In genomic region chr3:169658311-169658931, GRCh38 we compare ENCODE assay signal across 11 cellular contexts. TPM values are rescaled to one million over a fixed set of nuclear protein-coding genes. Genes with fewer than 3 reads are reported as not detected.
A peak's percentile ranks its signal among the peaks of the same experiment; 100 is the strongest.
DNase-seq lines count a peak whose midpoint lies in the region; ATAC-seq and TF ChIP-seq lines count a peak whose summit lies in the region.
"Had no signal": no experiment of that assay in that cellular context is flagged by ENCODE, and none has a peak within 500 bp of the region (broad histone marks: within the 10 kb centered on the region; RNA-seq: fewer than 3 reads in every experiment).

No MANE protein-coding gene starts in this region.

- no CpG with 5 or more reads among the region's 25 CpGs for WGBS in iPS DF 6.9 (ENCODE audit: insufficient coverage, insufficient read length)

- H3K27me3 ChIP-seq in iPS DF 6.9 (ENCODE audit: control insufficient read depth, insufficient read depth, low read length) = peaks cover 28% of the 10 kb centered on the region

- intact Hi-C loops in sciatic nerve (cut with DNase I) = no loop called here

- H3K4me1 ChIP-seq in iPS DF 6.9 (ENCODE audit: control insufficient read depth, insufficient read depth, low read length) = peaks cover 2% of the 10 kb centered on the region; the same call in 1 of the 2 replicates

- no peaks in the 10 kb centered on the region for H3K36me3 ChIP-seq in iPS DF 6.9 (ENCODE audit: control insufficient read depth, insufficient read depth, low read length)

- DNase-seq in astrocyte of the cerebellum (ENCODE audit: low read depth) = no peak
- DNase-seq in iPS DF 6.9 (ENCODE audit: low read depth, low spot score) = no peak
- DNase-seq in sciatic nerve (ENCODE audit: low spot score) = no peak
- no peak for DNase-seq in NK-92 treated with Interleukin-12 subunit alpha and Interleukin-12 subunit beta, amount 100 ng/mL, for 24 hours (lab: John Stamatoyannopoulos, UW)
- no peak for DNase-seq in caudate nucleus (lab: John Stamatoyannopoulos, UW)
- no peak for DNase-seq in RPMI8226
- DNase-seq: activated naive CD8-positive, alpha-beta T cell treated with anti-CD3 and anti-CD28 coated beads, Interleukin-2, amount 10 ng/mL, durations not matched to agents 7 days and 5 days; DMS153; NCI-H526 treated with DMSO at 0.1 percent for 48 hours had no signal

- ATAC-seq in GM18868 (IDR thresholded peaks at IDR 0.05; ENCODE audit: unreplicated experiment) (peak; percentile 37), sciatic nerve (peak; percentile 7), HG03520 (IDR thresholded peaks at IDR 0.05; ENCODE audit: unreplicated experiment) (no peak)

- H3K4me3 ChIP-seq in astrocyte of the cerebellum (ENCODE audit: low read depth, low read length) (peak overlapping the region; percentile 27), iPS DF 6.9 (ENCODE audit: low read length) (peak overlapping the region; percentile 30; the same call in 1 of the 2 replicates)

- H3K27ac ChIP-seq in iPS DF 6.9 (ENCODE audit: low read length) (no peak overlapping the region), caudate nucleus (ENCODE audit: low read depth, low read length) (no peak overlapping the region)

- TF ChIP-seq CTCF in astrocyte of the cerebellum (IDR thresholded peaks at IDR 0.05; ENCODE audit: low read depth, low read length, missing control alignments) = no peak

- in situ Hi-C loops in astrocyte of the cerebellum (cut with HindIII; ENCODE audit: low sequenced_read_pairs) = no loop called here

- no peaks in the 10 kb centered on the region for H3K9me3 ChIP-seq in iPS DF 6.9 (ENCODE audit: control insufficient read depth, insufficient read depth, low read length)

RNA-seq across cellular contexts. Expression of gene MECOM, which starts 5.1 kb away (rescaled TPM):
- 40.4 TPM for total RNA-seq in sciatic nerve
- total RNA-seq: activated naive CD8-positive, alpha-beta T cell treated with anti-CD3 and anti-CD28 coated beads, Interleukin-2, amount 10 ng/mL, durations not matched to agents 7 days and 5 days had no signal
